10 cellular contexts compared by ENCODE assay signal in the genomic region with DNA sequence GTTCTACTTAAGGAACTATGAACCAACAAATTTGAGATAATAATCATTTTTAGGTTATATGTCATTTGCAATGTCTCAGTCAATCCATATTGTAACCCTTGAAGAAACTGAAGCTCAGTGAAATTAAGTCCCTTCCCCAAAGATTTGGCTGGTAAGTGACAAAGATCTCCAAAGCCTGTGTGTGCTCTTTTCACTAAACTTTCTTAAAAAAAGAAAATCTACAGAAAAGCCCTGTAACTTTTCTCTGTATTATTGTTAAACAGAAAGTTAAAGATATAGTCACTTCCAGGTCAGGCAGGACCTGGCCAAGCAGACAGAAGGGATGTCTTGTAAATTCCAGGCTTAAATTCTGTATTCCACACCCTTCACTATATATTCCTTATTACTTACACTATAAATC. TPM values are rescaled to one million over a fixed set of nuclear protein-coding genes. Genes with fewer than 3 reads are reported as not detected.
A peak's percentile ranks its signal among the peaks of the same experiment; 100 is the strongest.
DNase-seq lines count a peak whose midpoint lies in the region; ATAC-seq and TF ChIP-seq lines count a peak whose summit lies in the region.
"Had no signal": no experiment of that assay in that cellular context is flagged by ENCODE, and none has a peak within 500 bp of the region (broad histone marks: within the 10 kb centered on the region; RNA-seq: fewer than 3 reads in every experiment).

No MANE protein-coding gene starts in this region.

- H3K36me3 ChIP-seq in heart left ventricle = peaks cover 0 to 17% (median 6%) of the 10 kb centered on the region in 9 donors
- no peaks in the 10 kb centered on the region for H3K36me3 ChIP-seq in mucosa of stomach (ENCODE audit: control insufficient read depth, insufficient read depth, low read length)
- H3K36me3 ChIP-seq in vagina = no peaks in the 10 kb centered on the region

- peak overlapping the region; percentile 11 for H3K9ac ChIP-seq in mucosa of stomach (ENCODE audit: low read length)

- CTCF ChIA-PET in MCF 10A (lab: Yijun Ruan, JAX) = interaction anchor here (1.1 to 3.8 kb wide), 5 partner anchors 8 to 64 kb away, joined by 3 to 32 read pairs (median 5); partner anchors contain the start of genes ANKRD34A, ITGA10 and POLR3GL

- H3K9me3 Mint-ChIP-seq in MCF 10A (ENCODE audit: unreplicated experiment) = no peaks in the 10 kb centered on the region

- peak overlapping the region; percentile 80 for H3K4me3 Mint-ChIP-seq in MCF 10A (ENCODE audit: unreplicated experiment)

- no TSS peak for BruUV-seq in MCF 10A (replicated peaks; lab: Mats Ljungman, UMichigan)

- H3K4me3 ChIP-seq in heart left ventricle (peak overlapping the region in 11 of 12 donors; percentile 60 to 87 (median 73)), mucosa of stomach (ENCODE audit: low read length) (no peak overlapping the region), vagina (peak overlapping the region; percentile 66 to 98)

- TF ChIP-seq CTCF in heart left ventricle (IDR thresholded peaks at IDR 0.05) = no peak
- TF ChIP-seq CTCF in MCF 10A (IDR thresholded peaks at IDR 0.05; ENCODE audit: unreplicated experiment) = no peak
- no peak for TF ChIP-seq CTCF in vagina (IDR thresholded peaks at IDR 0.05)

- H3K9me3 ChIP-seq in heart left ventricle (no peaks in the 10 kb centered on the region), mucosa of stomach (ENCODE audit: control insufficient read depth, low read length) (no peaks in the 10 kb centered on the region), vagina (no peaks in the 10 kb centered on the region)

- H3K4me1 ChIP-seq in heart left ventricle = peaks cover 8 to 70% (median 41%) of the 10 kb centered on the region in 12 donors
- H3K4me1 ChIP-seq in mucosa of stomach (ENCODE audit: control insufficient read depth, insufficient read depth, low read length) = peaks cover 22% of the 10 kb centered on the region
- peaks cover 57% of the 10 kb centered on the region for H3K4me1 ChIP-seq in vagina

- H3K27me3 ChIP-seq in heart left ventricle (no peaks in the 10 kb centered on the region), mucosa of stomach (ENCODE audit: control insufficient read depth, insufficient read depth, low read length) (peaks cover 24% of the 10 kb centered on the region), vagina (no peaks in the 10 kb centered on the region)

- DNase-seq in heart left ventricle = no peak
- DNase-seq in cardiac septum (ENCODE audit: low spot score) = no peak
- no peak for DNase-seq in MCF 10A (ENCODE audit: unreplicated experiment)
- no peak for DNase-seq in vagina (ENCODE audit: extremely low spot score in 2 of 2)
- no peak for DNase-seq in NCI-H1694 treated with DMSO at 0.1 percent for 48 hours (lab: John Stamatoyannopoulos, UW)
- DNase-seq in NCI-H2227 treated with DMSO at 0.1 percent for 48 hours (lab: John Stamatoyannopoulos, UW) = no peak
- DNase-seq in kidney tubule cell (ENCODE audit: low spot score) = no peak
- DNase-seq: NCI-H187 treated with DMSO at 0.1 percent for 48 hours; stimulated activated CD8-positive, alpha-beta memory T cell treated with anti-CD3 and anti-CD28 coated beads, Interleukin-4, amount 100 ng/mL, for 48 hours had no signal

- TF ChIP-seq POLR2A in heart left ventricle (IDR thresholded peaks at IDR 0.05) (no peak), vagina (IDR thresholded peaks at IDR 0.05) (no peak)

- H3K36me3 Mint-ChIP-seq in MCF 10A (ENCODE audit: insufficient read depth, unreplicated experiment) = peaks cover 16% of the 10 kb centered on the region

- intact Hi-C loops in heart left ventricle (cut with DNase I) = loop anchor here in 8 of 10 donors (2.0 to 10.0 kb wide), 4 partner anchors 30 to 102 kb away; partner anchors contain the start of genes PEX11B (in 5 of the 8), PIAS3 (in 3 of the 8) and RBM8A (in 3 of the 8)
- intact Hi-C loops in cardiac septum (cut with DNase I) = no loop called here
- intact Hi-C loops in MCF 10A (cut with micrococcal nuclease) = loop anchor here (2.0 kb wide), 1 partner anchor 38 kb away; the partner anchor contains the start of gene PEX11B
- intact Hi-C loops in vagina (cut with DNase I) = no loop called here

- POLR2A ChIA-PET in MCF 10A (lab: Yijun Ruan, JAX) = interaction anchor here (0.9 to 7.0 kb wide), 20 partner anchors 9 to 166 kb away, joined by 3 to 136 read pairs (median 21); partner anchors contain the start of genes ANKRD34A, ITGA10, PEX11B and PIAS3

- peaks cover 52% of the 10 kb centered on the region for H3K4me1 Mint-ChIP-seq in MCF 10A (ENCODE audit: insufficient read depth, unreplicated experiment)

- H3K27ac ChIP-seq in heart left ventricle (peak overlapping the region in 11 of 12 donors; percentile 93 to 100 (median 98)), vagina (peak overlapping the region; percentile 95)

- peak overlapping the region; percentile 80 for H3K27ac Mint-ChIP-seq in MCF 10A (ENCODE audit: low read depth, unreplicated experiment)

- H3K27me3 Mint-ChIP-seq in MCF 10A (ENCODE audit: insufficient read depth, unreplicated experiment) = no peaks in the 10 kb centered on the region

- ATAC-seq in heart left ventricle = no peak

RNA-seq across cellular contexts. Expression of gene LIX1L, which starts 1.5 kb away (rescaled TPM):
- total RNA-seq in heart left ventricle = 10 to 100 TPM; 21.7 to 31.5 (median 26.4) TPM
- polyA plus RNA-seq in heart left ventricle = 10 to 100 TPM in 1 of 2 donors, 1 to 10 TPM in 1; 7.0 to 13.4 TPM
- 25.6 TPM for total RNA-seq in cardiac septum
- total RNA-seq in MCF 10A (2022) = 40.1 and 42.1 TPM in 2 replicates
- total RNA-seq in vagina = 25.0 TPM

RNA-seq across cellular contexts. Expression of gene ANKRD34A, which starts 8.0 kb away (rescaled TPM):
- total RNA-seq in heart left ventricle (1 to 10 TPM; 1.0 to 3.5 (median 1.7) TPM), cardiac septum (2.9 TPM), MCF 10A (2022) (2.6 and 3.1 TPM in 2 replicates), vagina (1.7 TPM)
- polyA plus RNA-seq in heart left ventricle = 1 to 10 TPM in 1 of 2 donors, under 1 TPM in 1; 0.65 to 1.9 TPM

RNA-seq across cellular contexts. Expression of gene POLR3GL, which starts 8.1 kb away (rescaled TPM):
- total RNA-seq in heart left ventricle (10 to 100 TPM; 30.2 to 45.7 (median 36.0) TPM), cardiac septum (36.8 TPM), MCF 10A (2022) (17.6 and 20.9 TPM in 2 replicates), vagina (15.0 TPM)
- polyA plus RNA-seq in heart left ventricle = 10 to 100 TPM; 45.8 to 69.4 TPM

RNA-seq across cellular contexts. Expression of gene RBM8A, which starts 29.1 kb away (rescaled TPM):
- total RNA-seq in heart left ventricle = 100 to 1,000 TPM in 1 of 9 donors, 10 to 100 TPM in 8; 58.7 to 100 (median 75.7) TPM
- 100 to 1,000 TPM in 1 of 2 donors, 10 to 100 TPM in 1; 57.9 to 186 TPM for polyA plus RNA-seq in heart left ventricle
- total RNA-seq in cardiac septum = 74.2 TPM
- total RNA-seq in MCF 10A (2022) = 370 and 403 TPM in 2 replicates
- 93.3 TPM for total RNA-seq in vagina

RNA-seq across cellular contexts. Expression of gene PEX11B, which starts 37.8 kb away (rescaled TPM):
- total RNA-seq in heart left ventricle = 10 to 100 TPM; 17.7 to 27.5 (median 24.5) TPM
- polyA plus RNA-seq in heart left ventricle = 10 to 100 TPM; 19.6 to 29.8 TPM
- 17.4 TPM for total RNA-seq in cardiac septum
- 35.5 and 36.2 TPM in 2 replicates for total RNA-seq in MCF 10A (2022)
- total RNA-seq in vagina = 23.6 TPM

Comparison
In these comparisons a context has a peak if more than half of its experiments do, and no peak if none do; other contexts are left out.
1. intact Hi-C loops: an anchor here in heart left ventricle (2.0 to 10.0 kb wide) and MCF 10A (2.0 kb wide); none called in cardiac septum and vagina.